ENCODE assay signal across 8 cellular contexts in the genomic region with DNA sequence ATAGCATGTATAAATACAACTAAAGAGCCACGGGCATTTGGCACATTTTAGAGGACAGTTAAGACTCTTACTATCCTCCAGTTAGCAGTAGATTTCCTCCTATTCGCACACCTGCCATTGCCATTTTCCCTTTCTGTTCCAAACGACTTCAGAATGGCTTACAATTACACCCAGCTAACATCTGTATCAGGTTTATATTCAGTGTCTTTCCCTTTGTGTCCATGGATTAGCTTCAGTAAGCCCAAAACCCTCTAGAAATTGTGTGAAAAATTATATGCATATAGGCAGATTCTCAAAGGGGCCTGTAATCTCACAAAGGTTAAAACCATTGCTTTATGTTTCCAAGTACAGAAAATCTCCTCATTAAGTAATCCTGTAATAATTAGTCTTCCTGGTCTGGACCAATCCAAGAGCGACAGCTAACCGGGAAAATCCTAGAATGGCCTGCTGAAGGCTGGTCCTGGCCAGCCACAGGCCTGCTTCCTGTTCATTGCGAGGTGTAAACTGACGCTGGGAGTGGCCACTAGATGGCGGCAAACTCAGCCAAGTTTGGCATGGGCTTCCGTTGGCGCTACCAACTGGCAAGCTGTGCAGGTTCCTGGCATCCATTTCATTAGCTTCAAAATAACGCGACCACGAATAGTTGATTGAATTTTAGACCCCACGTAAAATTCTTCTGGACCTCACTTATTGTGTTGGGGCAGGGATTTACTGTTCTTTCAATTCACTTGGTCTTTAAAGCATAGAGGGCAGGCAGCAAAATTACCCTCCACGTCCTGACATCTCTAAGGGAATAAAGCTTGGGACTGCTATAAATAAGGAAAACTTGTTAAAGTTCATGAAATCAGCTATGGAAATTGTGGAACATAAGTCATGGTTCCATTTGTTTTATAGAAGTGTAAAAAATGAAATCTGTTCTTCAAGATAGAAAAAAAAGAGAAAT. TPM values are rescaled to one million over a fixed set of nuclear protein-coding genes. Genes with fewer than 3 reads are reported as not detected.
DNase-seq lines count a peak whose midpoint lies in the region; FAIRE-seq and TF ChIP-seq lines count a peak whose summit lies in the region.

No MANE protein-coding gene starts in this region.

- no peaks in the 10 kb centered on the region for H3K9me2 ChIP-seq in MM.1S (replicated peaks; ENCODE audit: insufficient read depth, low read length)

- H3K9me3 ChIP-seq in MM.1S (replicated peaks; ENCODE audit: insufficient read depth, low read length) (no peaks in the 10 kb centered on the region), trophoblast cell (ENCODE audit: insufficient read depth, low read depth, low read length) (no peaks in the 10 kb centered on the region), tibial nerve (no peaks in the 10 kb centered on the region)

- H3K23ac ChIP-seq in trophoblast cell (ENCODE audit: low read length), result no peak overlapping the region

- H4K20me1 ChIP-seq in MM.1S (ENCODE audit: insufficient read depth, low read length), result no peaks in the 10 kb centered on the region

- H3K14ac ChIP-seq in trophoblast cell (ENCODE audit: low read length), result no peak overlapping the region

- H3F3A ChIP-seq in MM.1S (ENCODE audit: insufficient read depth, low read length), result no peaks in the 10 kb centered on the region

- H2BK12ac ChIP-seq in trophoblast cell (ENCODE audit: low read length), result no peak overlapping the region

- H2BK5ac ChIP-seq in trophoblast cell (ENCODE audit: low read depth, low read length, poor library complexity), result no peak overlapping the region

- H2AK5ac ChIP-seq in trophoblast cell (ENCODE audit: low read length), result no peak overlapping the region

- H4K8ac ChIP-seq in trophoblast cell (ENCODE audit: low read depth, low read length), result no peak overlapping the region

- TF ChIP-seq POLR2A in H54 (IDR thresholded peaks at IDR 0.05; ENCODE audit: low read depth, low read length) (no peak), tibial nerve (IDR thresholded peaks at IDR 0.05) (no peak)

- H3K79me2 ChIP-seq in MM.1S (ENCODE audit: low read length), result no peaks in the 10 kb centered on the region
- no peaks in the 10 kb centered on the region for H3K79me2 ChIP-seq in trophoblast cell (ENCODE audit: control insufficient read depth, insufficient read depth, low read length, poor library complexity)

- TF ChIP-seq CTCF in MM.1S (IDR thresholded peaks at IDR 0.05; ENCODE audit: low read length), result peak; percentile 92
- peak; percentile 87 to 91 (median 88) for TF ChIP-seq CTCF in tibial nerve (IDR thresholded peaks at IDR 0.05)

- H2BK120ac ChIP-seq in trophoblast cell (ENCODE audit: insufficient read depth, low read length, poor library complexity), result no peak overlapping the region

- H3K4ac ChIP-seq in trophoblast cell (ENCODE audit: low read depth, low read length), result no peak overlapping the region

- no peak overlapping the region for H3K27ac ChIP-seq in MM.1S (ENCODE audit: low read length)
- H3K27ac ChIP-seq in trophoblast cell (ENCODE audit: low read depth, low read length), result no peak overlapping the region
- peak overlapping the region in 1 of 4 donors; percentile 23 for H3K27ac ChIP-seq in tibial nerve

- H2AFZ ChIP-seq in MM.1S (ENCODE audit: low read length), result peak overlapping the region; percentile 48
- no peak overlapping the region for H2AFZ ChIP-seq in trophoblast cell (ENCODE audit: insufficient read depth, low read length, poor library complexity)

- FAIRE-seq in H54 (lab: Jason Lieb, UNC), result peak; percentile 94

- H3K4me3 ChIP-seq in MM.1S (ENCODE audit: low read length) (no peak overlapping the region), trophoblast cell (ENCODE audit: low read depth, low read length) (no peak overlapping the region), tibial nerve (no peak overlapping the region)

- H3K27me3 ChIP-seq in MM.1S (replicated peaks; ENCODE audit: insufficient read depth, low read length) (no peaks in the 10 kb centered on the region), trophoblast cell (ENCODE audit: insufficient read depth, low read length) (no peaks in the 10 kb centered on the region), tibial nerve (no peaks in the 10 kb centered on the region)

- DNase-seq in EH (ENCODE audit: low read depth) (peak; percentile 86), H54 (ENCODE audit: insufficient read length, low spot score) (peak; percentile 81), MM.1S (peak; percentile 88), SHP77 treated with DMSO at 0.1 percent for 48 hours (lab: John Stamatoyannopoulos, UW) (peak; percentile 72), germinal center (ENCODE audit: low spot score) (peak; percentile 80), trophoblast cell (peak; percentile 80 to 97), tibial nerve (ENCODE audit: low spot score in 2 of 2) (peak; percentile 81 to 90)
- peak; percentile 97 for DNase-seq in activated effector memory CD4-positive, alpha-beta T cell treated with anti-CD3 and anti-CD28 coated beads, Interleukin-2, amount 50 U/mL, for 16 hours

- no peak overlapping the region for H3K18ac ChIP-seq in trophoblast cell (ENCODE audit: low read length)

- TF ChIP-seq EP300 in tibial nerve (IDR thresholded peaks at IDR 0.05), result peak in 1 of 2 donors; percentile 54

- no CpG with 5 or more reads among the region's 15 CpGs for WGBS in trophoblast cell (ENCODE audit: extremely low coverage, insufficient coverage, insufficient read length)
- WGBS in tibial nerve, 2 donors, result 17 to 20% methylated on average over 15 of the region's 15 CpGs

- H4K91ac ChIP-seq in trophoblast cell (ENCODE audit: low read depth, low read length), result no peak overlapping the region

- no peak overlapping the region; the same call in 1 of the 2 replicates for H3K9ac ChIP-seq in MM.1S (ENCODE audit: low read length)
- H3K9ac ChIP-seq in trophoblast cell (ENCODE audit: low read length), result no peak overlapping the region

- H3K36me3 ChIP-seq in MM.1S (replicated peaks; ENCODE audit: insufficient read depth, low read length) (no peaks in the 10 kb centered on the region), trophoblast cell (ENCODE audit: control insufficient read depth in 1 of 2, insufficient read depth in 2 of 2, low read length in 2 of 2) (no peaks in the 10 kb centered on the region), tibial nerve (no peaks in the 10 kb centered on the region)

- H3K79me1 ChIP-seq in trophoblast cell (ENCODE audit: low read length), result no peaks in the 10 kb centered on the region

- H3K4me2 ChIP-seq in MM.1S (ENCODE audit: low read depth, low read length) (peak overlapping the region; percentile 49; the same call in 1 of the 2 replicates), trophoblast cell (ENCODE audit: low read length) (no peak overlapping the region)

- no peak overlapping the region for H4K12ac ChIP-seq in trophoblast cell (ENCODE audit: low read depth, low read length)

- H3K4me1 ChIP-seq in MM.1S (ENCODE audit: low read length) (peaks cover 17% of the 10 kb centered on the region), trophoblast cell (ENCODE audit: control insufficient read depth in 1 of 2, insufficient read depth in 2 of 2, low read length in 2 of 2) (peaks cover 0 to 2% of the 10 kb centered on the region in 2 experiments), tibial nerve (peaks cover 0 to 26% (median 12%) of the 10 kb centered on the region in 4 donors)

RNA-seq across cellular contexts. Expression of gene ARHGAP25, which starts 17.1 kb away (rescaled TPM):
- 0.60 and 0.64 TPM in 2 replicates for polyA plus RNA-seq in trophoblast cell (2013)
- 1 to 10 TPM; 4.3 to 9.6 (median 5.3) TPM for total RNA-seq in tibial nerve
